In genomic region chr1:38474738-38475623, GRCh38 we compare ENCODE assay signal across 8 cellular contexts.
DNase-seq lines count a peak whose midpoint lies in the region; ATAC-seq and TF ChIP-seq lines count a peak whose summit lies in the region.

No MANE protein-coding gene starts in this region.

- no peaks in the 10 kb centered on the region for H3K4me1 ChIP-seq in NT2/D1 (ENCODE audit: insufficient read depth, insufficient read length)

- H3K27me3 ChIP-seq in NT2/D1 (ENCODE audit: insufficient read depth, insufficient read length) = peaks cover 12% of the 10 kb centered on the region

- TF ChIP-seq CTCF in nephron progenitor cell (IDR thresholded peaks at IDR 0.05) = no peak

- H3K36me3 Mint-ChIP-seq in nephron progenitor cell (ENCODE audit: low read depth) (peaks cover 13% of the 10 kb centered on the region), immature natural killer cell (no peaks in the 10 kb centered on the region)

- peak overlapping the region; percentile 52 for H3K9ac ChIP-seq in NT2/D1 (ENCODE audit: insufficient read length, low read depth)

- DNase-seq in NT2/D1 (ENCODE audit: low read depth, low spot score) = no peak
- no peak for DNase-seq in nephron progenitor cell
- no peak for DNase-seq in DMS79 treated with DMSO at 0.1 percent for 48 hours (lab: John Stamatoyannopoulos, UW)
- DNase-seq in NCI-H1048 (lab: John Stamatoyannopoulos, UW) = no peak
- no peak for DNase-seq in stimulated activated CD4-positive, alpha-beta T cell treated with anti-CD3 and anti-CD28 coated beads, Interleukin-2, amount 100 ng/mL, for 48 hours
- no peak for DNase-seq in immature natural killer cell

- H3K36me3 ChIP-seq in NT2/D1 (ENCODE audit: insufficient read depth, insufficient read length, low read length) = no peaks in the 10 kb centered on the region

- H3K27me3 Mint-ChIP-seq in nephron progenitor cell (ENCODE audit: low read depth, poor library complexity) (peaks cover 79% of the 10 kb centered on the region), immature natural killer cell (ENCODE audit: low read depth in 3 of 3) (peaks cover 6 to 22% (median 6%) of the 10 kb centered on the region in 3 donors)

- no peak overlapping the region for H3K27ac Mint-ChIP-seq in nephron progenitor cell
- no peak overlapping the region for H3K27ac Mint-ChIP-seq in immature natural killer cell

- H3K9me3 ChIP-seq in NT2/D1 (ENCODE audit: insufficient read depth, low read length) = peaks cover 18% of the 10 kb centered on the region; the same call in 1 of the 2 replicates

- H3K9me3 Mint-ChIP-seq in nephron progenitor cell = peaks cover 21% of the 10 kb centered on the region
- H3K9me3 Mint-ChIP-seq in immature natural killer cell = peaks cover 0 to 6% (median 0%) of the 10 kb centered on the region in 6 donors

- ATAC-seq in GM18861 (IDR thresholded peaks at IDR 0.05; ENCODE audit: unreplicated experiment) (peak; percentile 87), HG02571 (IDR thresholded peaks at IDR 0.05; ENCODE audit: unreplicated experiment) (peak; percentile 85)

- H3K4me1 Mint-ChIP-seq in nephron progenitor cell (peaks cover 27% of the 10 kb centered on the region), immature natural killer cell (no peaks in the 10 kb centered on the region)

- peak overlapping the region; percentile 82 for H3K4me3 Mint-ChIP-seq in nephron progenitor cell
- H3K4me3 Mint-ChIP-seq in immature natural killer cell = no peak overlapping the region

- H3K4me3 ChIP-seq in NT2/D1 (ENCODE audit: insufficient read length, low read depth) = no peak overlapping the region
